In genomic region chr3:14565791-14566588, GRCh38 we compare ENCODE assay signal across 1 cellular context.
A peak's percentile ranks its signal among the peaks of the same experiment; 100 is the strongest.
TF ChIP-seq lines count a peak whose summit lies in the region.

No MANE protein-coding gene starts in this region.

TF ChIP-seq in K562, 482 proteins besides CTCF, POLR2A, EP300 and RAD21 (continued from another document):
- TF ChIP-seq ZBTB1 (CRISPR knock-in tag; IDR thresholded peaks at IDR 0.05; ENCODE audit: borderline replicate concordance, low read depth), result peak; percentile 56; the same call in 1 of the 2 replicates
- TF ChIP-seq GABPB2 (CRISPR knock-in tag; conservative IDR thresholded peaks at IDR 0.05), result no peak
- TF ChIP-seq, protein P1, sequence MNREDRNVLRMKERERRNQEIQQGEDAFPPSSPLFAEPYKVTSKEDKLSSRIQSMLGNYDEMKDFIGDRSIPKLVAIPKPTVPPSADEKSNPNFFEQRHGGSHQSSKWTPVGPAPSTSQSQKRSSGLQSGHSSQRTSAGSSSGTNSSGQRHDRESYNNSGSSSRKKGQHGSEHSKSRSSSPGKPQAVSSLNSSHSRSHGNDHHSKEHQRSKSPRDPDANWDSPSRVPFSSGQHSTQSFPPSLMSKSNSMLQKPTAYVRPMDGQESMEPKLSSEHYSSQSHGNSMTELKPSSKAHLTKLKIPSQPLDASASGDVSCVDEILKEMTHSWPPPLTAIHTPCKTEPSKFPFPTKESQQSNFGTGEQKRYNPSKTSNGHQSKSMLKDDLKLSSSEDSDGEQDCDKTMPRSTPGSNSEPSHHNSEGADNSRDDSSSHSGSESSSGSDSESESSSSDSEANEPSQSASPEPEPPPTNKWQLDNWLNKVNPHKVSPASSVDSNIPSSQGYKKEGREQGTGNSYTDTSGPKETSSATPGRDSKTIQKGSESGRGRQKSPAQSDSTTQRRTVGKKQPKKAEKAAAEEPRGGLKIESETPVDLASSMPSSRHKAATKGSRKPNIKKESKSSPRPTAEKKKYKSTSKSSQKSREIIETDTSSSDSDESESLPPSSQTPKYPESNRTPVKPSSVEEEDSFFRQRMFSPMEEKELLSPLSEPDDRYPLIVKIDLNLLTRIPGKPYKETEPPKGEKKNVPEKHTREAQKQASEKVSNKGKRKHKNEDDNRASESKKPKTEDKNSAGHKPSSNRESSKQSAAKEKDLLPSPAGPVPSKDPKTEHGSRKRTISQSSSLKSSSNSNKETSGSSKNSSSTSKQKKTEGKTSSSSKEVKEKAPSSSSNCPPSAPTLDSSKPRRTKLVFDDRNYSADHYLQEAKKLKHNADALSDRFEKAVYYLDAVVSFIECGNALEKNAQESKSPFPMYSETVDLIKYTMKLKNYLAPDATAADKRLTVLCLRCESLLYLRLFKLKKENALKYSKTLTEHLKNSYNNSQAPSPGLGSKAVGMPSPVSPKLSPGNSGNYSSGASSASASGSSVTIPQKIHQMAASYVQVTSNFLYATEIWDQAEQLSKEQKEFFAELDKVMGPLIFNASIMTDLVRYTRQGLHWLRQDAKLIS (CRISPR knock-in tag; IDR thresholded peaks at IDR 0.05), result no peak
- no peak for TF ChIP-seq GATA2 (CRISPR knock-in tag; IDR thresholded peaks at IDR 0.05)
- TF ChIP-seq TEAD4 (IDR thresholded peaks at IDR 0.05; ENCODE audit: low read length), result peak; percentile 23; the same call in 1 of the 2 replicates
- no peak for TF ChIP-seq TEAD4 (CRISPR knock-in tag; IDR thresholded peaks at IDR 0.05; ENCODE audit: borderline replicate concordance)
- TF ChIP-seq NFIC (IDR thresholded peaks at IDR 0.05), result 0 out of 2 replicates have a peak, but pooled peaks have one; percentile 7
- no peak for TF ChIP-seq NFE2L1 (tag; IDR thresholded peaks at IDR 0.05; ENCODE audit: borderline replicate concordance, low read depth)
